ENCODE assay signal across 11 cellular contexts in genomic region chr2:150681120-150681796, GRCh38.
A peak's percentile ranks its signal among the peaks of the same experiment; 100 is the strongest.
DNase-seq lines count a peak whose midpoint lies in the region; ATAC-seq and TF ChIP-seq lines count a peak whose summit lies in the region.
"Had no signal": no experiment of that assay in that cellular context is flagged by ENCODE, and none has a peak within 500 bp of the region (broad histone marks: within the 10 kb centered on the region; RNA-seq: fewer than 3 reads in every experiment).

No MANE protein-coding gene starts in this region.

- intact Hi-C loops in left cardiac atrium (cut with DNase I), result no loop called here

- H3K4me3 Mint-ChIP-seq in osteocyte (ENCODE audit: unreplicated experiment), result no peak overlapping the region
- H3K4me3 Mint-ChIP-seq: activated CD4-positive, alpha-beta T cell treated with anti-CD3 and anti-CD28 coated beads, Interleukin-2, amount 10 ng/mL, durations not matched to agents 24 days and 14 days; neural progenitor cell had no signal

- DNase-seq in GM03348 (ENCODE audit: low spot score), result peak; percentile 54
- peak; percentile 9 for DNase-seq in NOMO-1 treated with dmso at 0.1 percent for 144 hours (lab: John Stamatoyannopoulos, UW; ENCODE audit: unreplicated experiment)
- peak; percentile 48 for DNase-seq in dermis blood vessel endothelial cell
- no peak for DNase-seq in osteocyte (ENCODE audit: extremely low spot score, unreplicated experiment)
- no peak for DNase-seq in activated T-cell treated with anti-CD3 and anti-CD28 coated beads for 4 hours
- DNase-seq in left cardiac atrium, result no peak
- DNase-seq in DMS79 (lab: John Stamatoyannopoulos, UW), result no peak
- DNase-seq in GM10248 (ENCODE audit: extremely low spot score), result no peak
- DNase-seq: activated CD4-positive, alpha-beta T cell treated with anti-CD3 and anti-CD28 coated beads, Interleukin-2, amount 10 ng/mL, durations not matched to agents 24 days and 14 days; Peyer's patch had no signal

- H3K27me3 Mint-ChIP-seq in osteocyte (ENCODE audit: unreplicated experiment), result no peaks in the 10 kb centered on the region
- H3K27me3 Mint-ChIP-seq: activated CD4-positive, alpha-beta T cell treated with anti-CD3 and anti-CD28 coated beads, Interleukin-2, amount 10 ng/mL, durations not matched to agents 24 days and 14 days had no signal

- no peak for ATAC-seq in left cardiac atrium

- H3K36me3 Mint-ChIP-seq in osteocyte (ENCODE audit: unreplicated experiment), result no peaks in the 10 kb centered on the region
- H3K36me3 Mint-ChIP-seq: neural progenitor cell had no signal

- POLR2A ChIA-PET in GM10248 (lab: Yijun Ruan, JAX), result no interaction called here

- CTCF ChIA-PET in GM10248 (lab: Yijun Ruan, JAX), result interaction anchor here (1.2 to 1.9 kb wide), 2 partner anchors 21 to 26 kb away, joined by 3 to 4 read pairs; no protein-coding TSS in a partner anchor

- peaks cover 16% of the 10 kb centered on the region for H3K4me1 Mint-ChIP-seq in osteocyte (ENCODE audit: unreplicated experiment)
- H3K4me1 Mint-ChIP-seq: activated CD4-positive, alpha-beta T cell treated with anti-CD3 and anti-CD28 coated beads, Interleukin-2, amount 10 ng/mL, durations not matched to agents 24 days and 14 days had no signal

- no peaks in the 10 kb centered on the region for H3K9me3 Mint-ChIP-seq in osteocyte (ENCODE audit: unreplicated experiment)
- H3K9me3 Mint-ChIP-seq: activated CD4-positive, alpha-beta T cell treated with anti-CD3 and anti-CD28 coated beads, Interleukin-2, amount 10 ng/mL, durations not matched to agents 24 days and 14 days had no signal

- TF ChIP-seq CTCF in osteocyte (IDR thresholded peaks at IDR 0.05), result no peak
- no peak for TF ChIP-seq CTCF in GM10248 (IDR thresholded peaks at IDR 0.05; ENCODE audit: control extremely low read depth, extremely low read depth, low read depth, missing control alignments)

- H3K27ac Mint-ChIP-seq in osteocyte (ENCODE audit: unreplicated experiment), result peak overlapping the region; percentile 64
- H3K27ac Mint-ChIP-seq: activated CD4-positive, alpha-beta T cell treated with anti-CD3 and anti-CD28 coated beads, Interleukin-2, amount 10 ng/mL, durations not matched to agents 24 days and 14 days; neural progenitor cell had no signal

Comparison
In these comparisons a context has a peak if more than half of its experiments do, and no peak if none do; other contexts are left out.
1. DNase-seq: peak in GM03348 (single experiment), NOMO-1 treated with dmso at 0.1 percent for 144 hours (single experiment) and dermis blood vessel endothelial cell (single experiment); none in osteocyte (single experiment), activated T-cell treated with anti-CD3 and anti-CD28 coated beads for 4 hours (single experiment), left cardiac atrium (single experiment), DMS79 (single experiment) and GM10248 (single experiment).